In genomic region chr5:42583322-42583721, GRCh38 we compare ENCODE assay signal across 1 cellular context.
TF ChIP-seq lines count a peak whose summit lies in the region.

No MANE protein-coding gene starts in this region.

TF ChIP-seq in K562, 482 proteins besides CTCF, POLR2A, EP300 and RAD21 (continued from another document and continues in another):
- TF ChIP-seq, protein P1, sequence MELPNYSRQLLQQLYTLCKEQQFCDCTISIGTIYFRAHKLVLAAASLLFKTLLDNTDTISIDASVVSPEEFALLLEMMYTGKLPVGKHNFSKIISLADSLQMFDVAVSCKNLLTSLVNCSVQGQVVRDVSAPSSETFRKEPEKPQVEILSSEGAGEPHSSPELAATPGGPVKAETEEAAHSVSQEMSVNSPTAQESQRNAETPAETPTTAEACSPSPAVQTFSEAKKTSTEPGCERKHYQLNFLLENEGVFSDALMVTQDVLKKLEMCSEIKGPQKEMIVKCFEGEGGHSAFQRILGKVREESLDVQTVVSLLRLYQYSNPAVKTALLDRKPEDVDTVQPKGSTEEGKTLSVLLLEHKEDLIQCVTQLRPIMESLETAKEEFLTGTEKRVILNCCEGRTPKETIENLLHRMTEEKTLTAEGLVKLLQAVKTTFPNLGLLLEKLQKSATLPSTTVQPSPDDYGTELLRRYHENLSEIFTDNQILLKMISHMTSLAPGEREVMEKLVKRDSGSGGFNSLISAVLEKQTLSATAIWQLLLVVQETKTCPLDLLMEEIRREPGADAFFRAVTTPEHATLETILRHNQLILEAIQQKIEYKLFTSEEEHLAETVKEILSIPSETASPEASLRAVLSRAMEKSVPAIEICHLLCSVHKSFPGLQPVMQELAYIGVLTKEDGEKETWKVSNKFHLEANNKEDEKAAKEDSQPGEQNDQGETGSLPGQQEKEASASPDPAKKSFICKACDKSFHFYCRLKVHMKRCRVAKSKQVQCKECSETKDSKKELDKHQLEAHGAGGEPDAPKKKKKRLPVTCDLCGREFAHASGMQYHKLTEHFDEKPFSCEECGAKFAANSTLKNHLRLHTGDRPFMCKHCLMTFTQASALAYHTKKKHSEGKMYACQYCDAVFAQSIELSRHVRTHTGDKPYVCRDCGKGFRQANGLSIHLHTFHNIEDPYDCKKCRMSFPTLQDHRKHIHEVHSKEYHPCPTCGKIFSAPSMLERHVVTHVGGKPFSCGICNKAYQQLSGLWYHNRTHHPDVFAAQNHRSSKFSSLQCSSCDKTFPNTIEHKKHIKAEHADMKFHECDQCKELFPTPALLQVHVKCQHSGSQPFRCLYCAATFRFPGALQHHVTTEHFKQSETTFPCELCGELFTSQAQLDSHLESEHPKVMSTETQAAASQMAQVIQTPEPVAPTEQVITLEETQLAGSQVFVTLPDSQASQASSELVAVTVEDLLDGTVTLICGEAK (IDR thresholded peaks at IDR 0.05): no peak
- TF ChIP-seq, protein P1 (CRISPR knock-in tag; IDR thresholded peaks at IDR 0.05): no peak
- TF ChIP-seq, protein P2, sequence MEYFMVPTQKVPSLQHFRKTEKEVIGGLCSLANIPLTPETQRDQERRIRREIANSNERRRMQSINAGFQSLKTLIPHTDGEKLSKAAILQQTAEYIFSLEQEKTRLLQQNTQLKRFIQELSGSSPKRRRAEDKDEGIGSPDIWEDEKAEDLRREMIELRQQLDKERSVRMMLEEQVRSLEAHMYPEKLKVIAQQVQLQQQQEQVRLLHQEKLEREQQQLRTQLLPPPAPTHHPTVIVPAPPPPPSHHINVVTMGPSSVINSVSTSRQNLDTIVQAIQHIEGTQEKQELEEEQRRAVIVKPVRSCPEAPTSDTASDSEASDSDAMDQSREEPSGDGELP (CRISPR knock-in tag; IDR thresholded peaks at IDR 0.05; ENCODE audit: borderline replicate concordance): no peak
- TF ChIP-seq JUN (IDR thresholded peaks at IDR 0.05; ENCODE audit: borderline replicate concordance, low read depth, low read length) (peak; percentile 39; the same call in 1 of the 2 replicates), JUN (CRISPR knock-in tag; IDR thresholded peaks at IDR 0.05; ENCODE audit: borderline replicate concordance) (no peak), ZNF507 (tag; conservative IDR thresholded peaks at IDR 0.05) (no peak), ZNF695 (CRISPR knock-in tag; IDR thresholded peaks at IDR 0.05) (no peak), NRF1 (conservative IDR thresholded peaks at IDR 0.05 in 1 of 2, IDR thresholded peaks at IDR 0.05 in 1 of 2) (peak; percentile 31 to 35; a peak in 3 of 4 replicates), ZC3H4 (CRISPR knock-in tag; IDR thresholded peaks at IDR 0.05; ENCODE audit: borderline replicate concordance) (no peak), HMBOX1 (IDR thresholded peaks at IDR 0.05) (peak; percentile 79), RBM17 (IDR thresholded peaks at IDR 0.05; ENCODE audit: borderline replicate concordance, low read depth, low read length) (no peak), XRCC4 (IDR thresholded peaks at IDR 0.05; ENCODE audit: extremely low read depth, insufficient read depth, insufficient read length) (no peak), RBM34 (IDR thresholded peaks at IDR 0.05; ENCODE audit: borderline replicate concordance, insufficient read depth, low read length) (no peak), ZBTB9 (CRISPR knock-in tag; IDR thresholded peaks at IDR 0.05) (no peak), ZNF436 (CRISPR knock-in tag; IDR thresholded peaks at IDR 0.05) (no peak), CSDE1 (IDR thresholded peaks at IDR 0.05) (no peak), BDP1 (IDR thresholded peaks at IDR 0.05; ENCODE audit: insufficient read depth, insufficient read length) (no peak), NFYB (IDR thresholded peaks at IDR 0.05; ENCODE audit: extremely low read depth, insufficient read length) (no peak), ZFPM2 (CRISPR knock-in tag; IDR thresholded peaks at IDR 0.05) (no peak), HMG20A (CRISPR knock-in tag; conservative IDR thresholded peaks at IDR 0.05) (no peak), RUNX1 (IDR thresholded peaks at IDR 0.05; ENCODE audit: low read depth) (no peak), HIVEP1 (CRISPR knock-in tag; IDR thresholded peaks at IDR 0.05) (no peak), RCOR1 (IDR thresholded peaks at IDR 0.05; ENCODE audit: borderline replicate concordance in 1 of 2, low read depth in 2 of 2, low read length in 2 of 2) (peak in 1 of 2 experiments; percentile 54; a peak in 1 of 4 replicates), GATA2 (CRISPR knock-in tag; IDR thresholded peaks at IDR 0.05) (peak; percentile 98), ZNF740 (CRISPR knock-in tag; IDR thresholded peaks at IDR 0.05) (no peak), ZNF740 (tag; IDR thresholded peaks at IDR 0.05) (peak in 1 of 2 experiments; percentile 47; a peak in 1 of 4 replicates), KAT7 (CRISPR knock-in tag; IDR thresholded peaks at IDR 0.05; ENCODE audit: borderline replicate concordance) (no peak), PYGO2 (tag; IDR thresholded peaks at IDR 0.05) (no peak), ZNF133 (CRISPR knock-in tag; IDR thresholded peaks at IDR 0.05) (no peak), SOX6 (IDR thresholded peaks at IDR 0.05) (peak; percentile 50), ETS1 (conservative IDR thresholded peaks at IDR 0.05; ENCODE audit: control insufficient read depth, low read depth, low read length) (no peak), HCFC1 (IDR thresholded peaks at IDR 0.05; ENCODE audit: low read depth, low read length) (no peak), USF1 (CRISPR knock-in tag; IDR thresholded peaks at IDR 0.05) (no peak), SMAD2 (IDR thresholded peaks at IDR 0.05; ENCODE audit: low read depth, low read length) (no peak), PURB (CRISPR knock-in tag; IDR thresholded peaks at IDR 0.05; ENCODE audit: low read depth) (no peak)
- TF ChIP-seq, protein P3, sequence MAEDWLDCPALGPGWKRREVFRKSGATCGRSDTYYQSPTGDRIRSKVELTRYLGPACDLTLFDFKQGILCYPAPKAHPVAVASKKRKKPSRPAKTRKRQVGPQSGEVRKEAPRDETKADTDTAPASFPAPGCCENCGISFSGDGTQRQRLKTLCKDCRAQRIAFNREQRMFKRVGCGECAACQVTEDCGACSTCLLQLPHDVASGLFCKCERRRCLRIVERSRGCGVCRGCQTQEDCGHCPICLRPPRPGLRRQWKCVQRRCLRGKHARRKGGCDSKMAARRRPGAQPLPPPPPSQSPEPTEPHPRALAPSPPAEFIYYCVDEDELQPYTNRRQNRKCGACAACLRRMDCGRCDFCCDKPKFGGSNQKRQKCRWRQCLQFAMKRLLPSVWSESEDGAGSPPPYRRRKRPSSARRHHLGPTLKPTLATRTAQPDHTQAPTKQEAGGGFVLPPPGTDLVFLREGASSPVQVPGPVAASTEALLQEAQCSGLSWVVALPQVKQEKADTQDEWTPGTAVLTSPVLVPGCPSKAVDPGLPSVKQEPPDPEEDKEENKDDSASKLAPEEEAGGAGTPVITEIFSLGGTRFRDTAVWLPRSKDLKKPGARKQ (CRISPR knock-in tag; IDR thresholded peaks at IDR 0.05): no peak
- TF ChIP-seq, protein P4, sequence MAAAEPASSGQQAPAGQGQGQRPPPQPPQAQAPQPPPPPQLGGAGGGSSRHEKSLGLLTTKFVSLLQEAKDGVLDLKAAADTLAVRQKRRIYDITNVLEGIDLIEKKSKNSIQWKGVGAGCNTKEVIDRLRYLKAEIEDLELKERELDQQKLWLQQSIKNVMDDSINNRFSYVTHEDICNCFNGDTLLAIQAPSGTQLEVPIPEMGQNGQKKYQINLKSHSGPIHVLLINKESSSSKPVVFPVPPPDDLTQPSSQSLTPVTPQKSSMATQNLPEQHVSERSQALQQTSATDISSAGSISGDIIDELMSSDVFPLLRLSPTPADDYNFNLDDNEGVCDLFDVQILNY (CRISPR knock-in tag; IDR thresholded peaks at IDR 0.05): no peak
- TF ChIP-seq, protein P5, sequence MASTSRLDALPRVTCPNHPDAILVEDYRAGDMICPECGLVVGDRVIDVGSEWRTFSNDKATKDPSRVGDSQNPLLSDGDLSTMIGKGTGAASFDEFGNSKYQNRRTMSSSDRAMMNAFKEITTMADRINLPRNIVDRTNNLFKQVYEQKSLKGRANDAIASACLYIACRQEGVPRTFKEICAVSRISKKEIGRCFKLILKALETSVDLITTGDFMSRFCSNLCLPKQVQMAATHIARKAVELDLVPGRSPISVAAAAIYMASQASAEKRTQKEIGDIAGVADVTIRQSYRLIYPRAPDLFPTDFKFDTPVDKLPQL (IDR thresholded peaks at IDR 0.05; ENCODE audit: extremely low read depth, insufficient read length): no peak
- TF ChIP-seq, protein P6, sequence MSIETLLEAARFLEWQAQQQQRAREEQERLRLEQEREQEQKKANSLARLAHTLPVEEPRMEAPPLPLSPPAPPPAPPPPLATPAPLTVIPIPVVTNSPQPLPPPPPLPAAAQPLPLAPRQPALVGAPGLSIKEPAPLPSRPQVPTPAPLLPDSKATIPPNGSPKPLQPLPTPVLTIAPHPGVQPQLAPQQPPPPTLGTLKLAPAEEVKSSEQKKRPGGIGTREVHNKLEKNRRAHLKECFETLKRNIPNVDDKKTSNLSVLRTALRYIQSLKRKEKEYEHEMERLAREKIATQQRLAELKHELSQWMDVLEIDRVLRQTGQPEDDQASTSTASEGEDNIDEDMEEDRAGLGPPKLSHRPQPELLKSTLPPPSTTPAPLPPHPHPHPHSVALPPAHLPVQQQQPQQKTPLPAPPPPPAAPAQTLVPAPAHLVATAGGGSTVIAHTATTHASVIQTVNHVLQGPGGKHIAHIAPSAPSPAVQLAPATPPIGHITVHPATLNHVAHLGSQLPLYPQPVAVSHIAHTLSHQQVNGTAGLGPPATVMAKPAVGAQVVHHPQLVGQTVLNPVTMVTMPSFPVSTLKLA (conservative IDR thresholded peaks at IDR 0.05): no peak
- TF ChIP-seq, protein P7, sequence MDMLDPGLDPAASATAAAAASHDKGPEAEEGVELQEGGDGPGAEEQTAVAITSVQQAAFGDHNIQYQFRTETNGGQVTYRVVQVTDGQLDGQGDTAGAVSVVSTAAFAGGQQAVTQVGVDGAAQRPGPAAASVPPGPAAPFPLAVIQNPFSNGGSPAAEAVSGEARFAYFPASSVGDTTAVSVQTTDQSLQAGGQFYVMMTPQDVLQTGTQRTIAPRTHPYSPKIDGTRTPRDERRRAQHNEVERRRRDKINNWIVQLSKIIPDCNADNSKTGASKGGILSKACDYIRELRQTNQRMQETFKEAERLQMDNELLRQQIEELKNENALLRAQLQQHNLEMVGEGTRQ (CRISPR knock-in tag; IDR thresholded peaks at IDR 0.05): no peak
